In the genomic region with DNA sequence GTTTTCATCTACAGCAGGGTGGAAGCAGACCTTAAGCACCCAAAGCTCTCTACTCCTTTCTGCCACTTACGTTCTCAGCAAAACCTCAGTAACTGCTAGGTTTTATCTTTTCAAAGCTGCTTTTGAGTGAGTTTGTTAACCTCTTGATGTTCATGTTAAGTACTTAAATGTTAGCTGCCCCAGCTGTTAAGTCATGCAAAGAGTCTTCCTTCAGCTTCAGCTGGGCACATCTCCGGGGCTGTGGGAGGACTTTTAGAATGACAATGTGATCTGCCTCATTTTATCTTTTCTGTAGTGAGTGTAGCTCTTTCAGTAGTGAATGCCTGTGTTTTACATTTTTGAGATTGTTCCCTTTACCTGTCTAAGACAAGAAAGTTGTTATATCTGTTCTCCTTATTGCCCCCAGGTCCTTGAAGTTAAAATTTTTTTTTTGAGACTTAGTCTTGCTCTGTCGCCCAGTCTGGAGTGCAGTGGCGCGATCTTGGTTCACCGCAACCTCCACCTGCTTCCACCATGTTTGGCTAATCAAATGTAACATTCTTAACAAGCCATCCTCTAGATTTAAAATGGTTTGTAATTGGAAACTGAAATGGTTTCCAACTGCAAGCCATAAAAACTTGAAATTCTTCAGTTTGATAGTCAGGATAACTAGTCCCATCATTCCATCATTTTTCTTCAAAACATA, we compare ENCODE assay signal across 12 cellular contexts. TPM values are rescaled to one million over a fixed set of nuclear protein-coding genes. Genes with fewer than 3 reads are reported as not detected.
DNase-seq lines count a peak whose midpoint lies in the region; ATAC-seq and TF ChIP-seq lines count a peak whose summit lies in the region.
"Had no signal": no experiment of that assay in that cellular context is flagged by ENCODE, and none has a peak within 500 bp of the region (broad histone marks: within the 10 kb centered on the region; RNA-seq: fewer than 3 reads in every experiment).

No MANE protein-coding gene starts in this region.

- no peak for TF ChIP-seq CTCF in type B pancreatic cell (conservative IDR thresholded peaks at IDR 0.05)

- H3K9me3 Mint-ChIP-seq in activated T-cell treated with anti-CD3 and anti-CD28 coated beads, Interleukin-2, amount 50 U/mL, for 72 hours, result no peaks in the 10 kb centered on the region
- no peaks in the 10 kb centered on the region for H3K9me3 Mint-ChIP-seq in activated T-helper 2 cell treated with anti-CD3 and anti-CD28 coated beads, Interferon-gamma antibody, Interleukin-2, Interleukin-4, amounts not matched to agents 10 μg/mL and 5 μg/mL and 100 μg/mL, durations not matched to agents 14 hours and 24 hours and 36 hours
- H3K9me3 Mint-ChIP-seq in stimulated activated memory B cell treated with anti-CD40 and anti-IgM and Interleukin-4, amounts not matched to agents 10 μg/mL and 1 μg/mL and 100 μg/mL, for 72 hours, result no peaks in the 10 kb centered on the region
- no peaks in the 10 kb centered on the region for H3K9me3 Mint-ChIP-seq in type B pancreatic cell

- H3K27me3 Mint-ChIP-seq in activated T-cell treated with anti-CD3 and anti-CD28 coated beads, Interleukin-2, amount 50 U/mL, for 72 hours (ENCODE audit: low read depth), result no peaks in the 10 kb centered on the region
- no peaks in the 10 kb centered on the region for H3K27me3 Mint-ChIP-seq in activated T-helper 2 cell treated with anti-CD3 and anti-CD28 coated beads, Interferon-gamma antibody, Interleukin-2, Interleukin-4, amounts not matched to agents 10 μg/mL and 5 μg/mL and 100 μg/mL, durations not matched to agents 14 hours and 24 hours and 36 hours (ENCODE audit: low read depth)
- H3K27me3 Mint-ChIP-seq in stimulated activated memory B cell treated with anti-CD40 and anti-IgM and Interleukin-4, amounts not matched to agents 10 μg/mL and 1 μg/mL and 100 μg/mL, for 72 hours, result no peaks in the 10 kb centered on the region
- H3K27me3 Mint-ChIP-seq in type B pancreatic cell, result no peaks in the 10 kb centered on the region

- H3K4me3 Mint-ChIP-seq in activated T-cell treated with anti-CD3 and anti-CD28 coated beads, Interleukin-2, amount 50 U/mL, for 72 hours, result peak overlapping the region; percentile 19 to 54
- H3K4me3 Mint-ChIP-seq in activated T-helper 2 cell treated with anti-CD3 and anti-CD28 coated beads, Interferon-gamma antibody, Interleukin-2, Interleukin-4, amounts not matched to agents 10 μg/mL and 5 μg/mL and 100 μg/mL, durations not matched to agents 14 hours and 24 hours and 36 hours (ENCODE audit: low read depth), result no peak overlapping the region
- peak overlapping the region; percentile 8 for H3K4me3 Mint-ChIP-seq in stimulated activated memory B cell treated with anti-CD40 and anti-IgM and Interleukin-4, amounts not matched to agents 10 μg/mL and 1 μg/mL and 100 μg/mL, for 72 hours
- no peak overlapping the region for H3K4me3 Mint-ChIP-seq in type B pancreatic cell

- no peak overlapping the region for H3K27ac Mint-ChIP-seq in activated T-cell treated with anti-CD3 and anti-CD28 coated beads, Interleukin-2, amount 50 U/mL, for 72 hours
- peak overlapping the region; percentile 10 for H3K27ac Mint-ChIP-seq in activated T-helper 2 cell treated with anti-CD3 and anti-CD28 coated beads, Interferon-gamma antibody, Interleukin-2, Interleukin-4, amounts not matched to agents 10 μg/mL and 5 μg/mL and 100 μg/mL, durations not matched to agents 14 hours and 24 hours and 36 hours
- peak overlapping the region; percentile 29 for H3K27ac Mint-ChIP-seq in stimulated activated memory B cell treated with anti-CD40 and anti-IgM and Interleukin-4, amounts not matched to agents 10 μg/mL and 1 μg/mL and 100 μg/mL, for 72 hours
- H3K27ac Mint-ChIP-seq in type B pancreatic cell, result no peak overlapping the region

- no peaks in the 10 kb centered on the region for H3K36me3 Mint-ChIP-seq in activated T-cell treated with anti-CD3 and anti-CD28 coated beads, Interleukin-2, amount 50 U/mL, for 72 hours (ENCODE audit: insufficient read depth in 2 of 2)
- peaks cover 9% of the 10 kb centered on the region for H3K36me3 Mint-ChIP-seq in activated T-helper 2 cell treated with anti-CD3 and anti-CD28 coated beads, Interferon-gamma antibody, Interleukin-2, Interleukin-4, amounts not matched to agents 10 μg/mL and 5 μg/mL and 100 μg/mL, durations not matched to agents 14 hours and 24 hours and 36 hours (ENCODE audit: low read depth)
- H3K36me3 Mint-ChIP-seq in stimulated activated memory B cell treated with anti-CD40 and anti-IgM and Interleukin-4, amounts not matched to agents 10 μg/mL and 1 μg/mL and 100 μg/mL, for 72 hours, result peaks cover 11% of the 10 kb centered on the region
- no peaks in the 10 kb centered on the region for H3K36me3 Mint-ChIP-seq in type B pancreatic cell

- no peak for ATAC-seq in activated T-cell treated with anti-CD3 and anti-CD28 coated beads, Interleukin-2, amount 50 U/mL, for 72 hours (replicated peaks in 1 of 2)
- ATAC-seq in HG02610 (IDR thresholded peaks at IDR 0.05; ENCODE audit: unreplicated experiment), result peak; percentile 52
- ATAC-seq in stimulated activated memory B cell treated with anti-CD40 and anti-IgM and Interleukin-4, amounts not matched to agents 10 μg/mL and 1 μg/mL and 100 μg/mL, for 72 hours, result no peak
- ATAC-seq: gastroesophageal sphincter had no signal

- H3K4me1 Mint-ChIP-seq in activated T-cell treated with anti-CD3 and anti-CD28 coated beads, Interleukin-2, amount 50 U/mL, for 72 hours (ENCODE audit: low read depth), result peaks cover 44% of the 10 kb centered on the region
- peaks cover 16% of the 10 kb centered on the region for H3K4me1 Mint-ChIP-seq in activated T-helper 2 cell treated with anti-CD3 and anti-CD28 coated beads, Interferon-gamma antibody, Interleukin-2, Interleukin-4, amounts not matched to agents 10 μg/mL and 5 μg/mL and 100 μg/mL, durations not matched to agents 14 hours and 24 hours and 36 hours (ENCODE audit: low read depth)
- H3K4me1 Mint-ChIP-seq in stimulated activated memory B cell treated with anti-CD40 and anti-IgM and Interleukin-4, amounts not matched to agents 10 μg/mL and 1 μg/mL and 100 μg/mL, for 72 hours, result peaks cover 63% of the 10 kb centered on the region
- peaks cover 12% of the 10 kb centered on the region for H3K4me1 Mint-ChIP-seq in type B pancreatic cell (ENCODE audit: unreplicated experiment)

- intact Hi-C loops in activated T-helper 2 cell treated with anti-CD3 and anti-CD28 coated beads, Interferon-gamma antibody, Interleukin-2, Interleukin-4, amounts not matched to agents 10 μg/mL and 5 μg/mL and 100 μg/mL, durations not matched to agents 14 hours and 24 hours and 36 hours (cut with micrococcal nuclease), result no loop called here

- DNase-seq in activated T-cell treated with anti-CD3 and anti-CD28 coated beads, Interleukin-2, amount 50 U/mL, for 72 hours, result no peak
- DNase-seq in activated T-cell treated with anti-CD3 and anti-CD28 coated beads, Interleukin-2, amount 50 U/mL, for 1 hour, result no peak
- no peak for DNase-seq in activated T-helper 2 cell treated with anti-CD3 and anti-CD28 coated beads, Interferon-gamma antibody, Interleukin-2, Interleukin-4, amounts not matched to agents 10 μg/mL and 5 μg/mL and 100 μg/mL, durations not matched to agents 14 hours and 24 hours and 36 hours (ENCODE audit: low spot score)
- DNase-seq in caudate nucleus (lab: John Stamatoyannopoulos, UW) (no peak), type B pancreatic cell (ENCODE audit: extremely low spot score, unreplicated experiment) (no peak), NCI-H748 treated with DMSO at 0.1 percent for 48 hours (lab: John Stamatoyannopoulos, UW) (no peak)
- DNase-seq: ACHN, MM.1S, NCI-H69 had no signal

- no peak overlapping the region for H3K27ac ChIP-seq in caudate nucleus (ENCODE audit: low read depth, low read length)
- H3K27ac ChIP-seq: gastroesophageal sphincter had no signal

RNA-seq across cellular contexts. Expression of gene KDM4C, which starts 19.6 kb away (rescaled TPM):
- 10 to 100 TPM; 42.9 to 46.7 TPM for total RNA-seq in activated T-cell treated with anti-CD3 and anti-CD28 coated beads, Interleukin-2, amount 50 U/mL, for 72 hours
- total RNA-seq in activated T-helper 2 cell treated with anti-CD3 and anti-CD28 coated beads, Interferon-gamma antibody, Interleukin-2, Interleukin-4, amounts not matched to agents 10 μg/mL and 5 μg/mL and 100 μg/mL, durations not matched to agents 14 hours and 24 hours and 36 hours, result 36.0 and 38.4 TPM in 2 replicates
- total RNA-seq in type B pancreatic cell (ENCODE audit: low replicate concordance), result 16.5 and 25.4 TPM in 2 replicates

Comparison
In these comparisons a context has a peak if more than half of its experiments do, and no peak if none do; other contexts are left out.
1. H3K27ac Mint-ChIP-seq: peak in activated T-helper 2 cell treated with anti-CD3 and anti-CD28 coated beads, Interferon-gamma antibody, Interleukin-2, Interleukin-4, amounts not matched to agents 10 μg/mL and 5 μg/mL and 100 μg/mL, durations not matched to agents 14 hours and 24 hours and 36 hours (single experiment) and stimulated activated memory B cell treated with anti-CD40 and anti-IgM and Interleukin-4, amounts not matched to agents 10 μg/mL and 1 μg/mL and 100 μg/mL, for 72 hours (single experiment); none in activated T-cell treated with anti-CD3 and anti-CD28 coated beads, Interleukin-2, amount 50 U/mL, for 72 hours (single experiment) and type B pancreatic cell (single experiment).
2. H3K4me3 Mint-ChIP-seq: peak in activated T-cell treated with anti-CD3 and anti-CD28 coated beads, Interleukin-2, amount 50 U/mL, for 72 hours (2 of 2) and stimulated activated memory B cell treated with anti-CD40 and anti-IgM and Interleukin-4, amounts not matched to agents 10 μg/mL and 1 μg/mL and 100 μg/mL, for 72 hours (single experiment); none in activated T-helper 2 cell treated with anti-CD3 and anti-CD28 coated beads, Interferon-gamma antibody, Interleukin-2, Interleukin-4, amounts not matched to agents 10 μg/mL and 5 μg/mL and 100 μg/mL, durations not matched to agents 14 hours and 24 hours and 36 hours (single experiment) and type B pancreatic cell (single experiment).